8 cellular contexts compared by ENCODE assay signal in the genomic region with DNA sequence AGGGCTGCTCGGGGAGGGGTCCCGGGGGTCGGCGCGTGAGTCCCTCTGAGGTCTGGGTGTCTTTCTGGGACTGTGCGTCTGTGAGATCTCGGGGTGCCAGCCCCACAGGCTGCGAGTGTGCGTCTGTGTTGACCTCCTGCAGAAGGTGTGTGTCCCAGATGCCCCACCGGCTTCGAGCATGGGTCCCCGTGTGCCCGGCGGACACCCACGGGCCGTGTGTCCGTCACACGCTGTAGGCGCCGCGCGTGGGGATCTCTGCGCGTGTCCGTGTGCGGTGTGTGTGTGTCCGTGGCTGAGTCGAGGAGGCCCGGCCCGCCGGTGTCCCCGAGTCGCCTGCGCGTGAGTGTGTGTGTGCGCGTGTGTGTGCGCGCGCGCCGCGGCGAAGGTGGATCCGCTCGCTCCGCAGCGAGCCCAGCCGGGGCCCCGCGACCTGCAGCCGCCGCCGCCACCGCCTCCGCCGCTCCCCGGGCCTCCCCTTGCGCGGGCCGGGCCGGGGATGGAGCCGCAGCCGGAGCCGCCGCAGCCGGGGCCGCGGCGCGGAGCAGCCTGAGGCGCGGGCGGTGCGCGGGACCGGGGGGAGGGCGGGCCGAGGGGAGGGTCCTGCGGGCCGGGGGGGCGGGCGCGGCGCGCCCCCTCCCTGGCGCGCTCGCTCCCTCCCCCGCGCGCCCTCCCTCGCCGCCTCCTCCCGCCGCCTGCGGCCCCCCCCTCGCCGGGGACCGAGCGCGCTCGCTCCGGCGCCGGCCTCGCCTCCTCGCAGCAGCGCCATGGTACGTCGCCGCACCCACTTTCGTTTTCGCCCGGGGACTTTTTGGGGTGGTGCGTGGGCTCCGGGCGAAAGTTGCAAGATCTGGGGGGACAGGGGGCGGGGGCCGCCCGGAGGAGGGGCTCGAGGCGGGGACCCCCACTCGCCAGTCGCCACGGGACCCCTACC. TPM values are rescaled to one million over a fixed set of nuclear protein-coding genes. Genes with fewer than 3 reads are reported as not detected.
DNase-seq lines count a peak whose midpoint lies in the region; ATAC-seq and TF ChIP-seq lines count a peak whose summit lies in the region.

No MANE protein-coding gene starts in this region.

- peak overlapping the region; percentile 95 for H3K9ac ChIP-seq in DND-41 (ENCODE audit: low read depth, low read length)

- no peak for TF ChIP-seq CTCF in DND-41 (IDR thresholded peaks at IDR 0.05; ENCODE audit: borderline replicate concordance, extremely low read depth, low read length, poor library complexity, severe bottlenecking)
- TF ChIP-seq CTCF in VCaP (conservative IDR thresholded peaks at IDR 0.05) = no peak
- TF ChIP-seq CTCF in breast epithelium (IDR thresholded peaks at IDR 0.05) = no peak

- DNase-seq in DND-41 (peak; percentile 75), breast epithelium (ENCODE audit: low spot score in 2 of 2) (no peak), left colon (peak in 1 of 2 donors; percentile 79), A172 (ENCODE audit: low spot score) (no peak)
- DNase-seq in stimulated activated CD4-positive, alpha-beta T cell treated with anti-CD3 and anti-CD28 coated beads, Interleukin-2, amount 100 ng/mL, for 24 hours = peak; percentile 64 to 70

- H3K4me1 ChIP-seq in DND-41 (ENCODE audit: insufficient read depth, low read length) (peaks cover 36% of the 10 kb centered on the region), breast epithelium (peaks cover 5 to 8% of the 10 kb centered on the region in 2 donors)

- H3K27ac ChIP-seq in DND-41 (ENCODE audit: low read length) (peak overlapping the region; percentile 73), VCaP (peak overlapping the region; percentile 94), breast epithelium (peak overlapping the region; percentile 98 to 99)

- H4K20me1 ChIP-seq in DND-41 (ENCODE audit: insufficient read depth, low read length) = peaks cover 28% of the 10 kb centered on the region

- peak; percentile 43 for ATAC-seq in DND-41 (ENCODE audit: insufficient read depth, low read depth)
- peak; percentile 63 for ATAC-seq in HG02759 (IDR thresholded peaks at IDR 0.05; ENCODE audit: unreplicated experiment)
- peak; percentile 71 for ATAC-seq in left colon
- ATAC-seq in GM18519 (IDR thresholded peaks at IDR 0.05; ENCODE audit: low FRiP score, unreplicated experiment) = no peak

- H3K36me3 ChIP-seq in DND-41 (ENCODE audit: insufficient read depth, low read length) = no peaks in the 10 kb centered on the region
- H3K36me3 ChIP-seq in breast epithelium = no peaks in the 10 kb centered on the region

- H3K9me3 ChIP-seq in DND-41 (ENCODE audit: insufficient read depth, low read length, severe bottlenecking) (no peaks in the 10 kb centered on the region), breast epithelium (peaks cover 0 to 7% of the 10 kb centered on the region in 2 donors)

- H3K4me2 ChIP-seq in DND-41 (ENCODE audit: insufficient read depth, low read length) = peak overlapping the region; percentile 100

- H3K4me3 ChIP-seq in DND-41 (ENCODE audit: low read depth in 1 of 2, low read length in 2 of 2) = peak overlapping the region; percentile 66 to 95; a peak in 3 of 4 replicates
- peak overlapping the region; percentile 94 to 100 (median 99) for H3K4me3 ChIP-seq in breast epithelium

- peaks cover 42% of the 10 kb centered on the region for H3K79me2 ChIP-seq in DND-41 (ENCODE audit: insufficient read depth, low read length)

- peak overlapping the region; percentile 89 for H2AFZ ChIP-seq in DND-41 (ENCODE audit: low read depth, low read length)

- no peak for TF ChIP-seq POLR2A in breast epithelium (IDR thresholded peaks at IDR 0.05)

- intact Hi-C loops in breast epithelium (cut with DNase I; ENCODE audit: low total_unique reads) = no loop called here
- intact Hi-C loops in left colon (cut with DNase I, micrococcal nuclease) = no loop called here

- H3K27me3 ChIP-seq in DND-41 (ENCODE audit: insufficient read depth, low read length, poor library complexity) = peaks cover 10% of the 10 kb centered on the region
- H3K27me3 ChIP-seq in breast epithelium = no peaks in the 10 kb centered on the region

RNA-seq across cellular contexts. Expression of gene NFIC, which starts 7.2 kb away (rescaled TPM):
- 10 to 100 TPM; 48.9 to 97.8 (median 73.1) TPM for total RNA-seq in breast epithelium
- total RNA-seq in left colon = 10 to 100 TPM; 52.4 to 57.8 TPM
- 26.2 and 32.5 TPM in 2 replicates for total RNA-seq in A172 (2014; rRNA removed; shearing (Covaris generic))

Comparison
In these comparisons a context has a peak if more than half of its experiments do, and no peak if none do; other contexts are left out.
1. DNase-seq: peak in DND-41 (single experiment) and stimulated activated CD4-positive, alpha-beta T cell treated with anti-CD3 and anti-CD28 coated beads, Interleukin-2, amount 100 ng/mL, for 24 hours (2 of 2); none in breast epithelium (0 of 2) and A172 (single experiment).
2. Peak in every context shown above with its lines, with median percentiles within 50 percentile points of each other: H3K27ac ChIP-seq.